ENCODE assay signal across 1 cellular context in genomic region chr5:1883120-1883924, GRCh38.
TF ChIP-seq lines count a peak whose summit lies in the region.

No MANE protein-coding gene starts in this region.

TF ChIP-seq in WTC11, 78 proteins besides CTCF, POLR2A, EP300 and RAD21 (continued from another document):
- TF ChIP-seq ERG (CRISPR knock-in tag; IDR thresholded peaks at IDR 0.05) (no peak), ZNF396 (CRISPR knock-in tag; IDR thresholded peaks at IDR 0.05; ENCODE audit: borderline replicate concordance) (no peak), FOXP4 (CRISPR knock-in tag; IDR thresholded peaks at IDR 0.05) (no peak), AR (CRISPR knock-in tag; IDR thresholded peaks at IDR 0.05) (no peak), E2F1 (CRISPR knock-in tag; IDR thresholded peaks at IDR 0.05) (no peak), ZNF263 (CRISPR knock-in tag; IDR thresholded peaks at IDR 0.05; ENCODE audit: low read depth) (no peak), USF2 (CRISPR knock-in tag; IDR thresholded peaks at IDR 0.05) (no peak), CBFB (CRISPR knock-in tag; IDR thresholded peaks at IDR 0.05; ENCODE audit: low read depth) (no peak)
